In genomic region chr7:19117081-19117869, GRCh38 we compare ENCODE assay signal across 8 cellular contexts. TPM values are rescaled to one million over a fixed set of nuclear protein-coding genes. Genes with fewer than 3 reads are reported as not detected.
DNase-seq lines count a peak whose midpoint lies in the region; ATAC-seq and TF ChIP-seq lines count a peak whose summit lies in the region.

Gene TWIST1, minus strand, starts transcription at chr7:19117636. Its CDS starts 315 bp downstream, at chr7:19117321.

- 1% methylated on average over 92 of the region's 92 CpGs for WGBS in ectodermal cell, 2 experiments

- H2AFZ ChIP-seq in PC-3 (ENCODE audit: low read length), result peak within 1 kb of the TSS; percentile 89

- H3K27ac ChIP-seq in PC-3 (ENCODE audit: low read length), result no peak within 1 kb of the TSS
- H3K27ac ChIP-seq in ectodermal cell (ENCODE audit: insufficient read depth, low read depth, low read length, poor library complexity, severe bottlenecking), result no peak within 1 kb of the TSS
- H3K27ac ChIP-seq in muscle layer of colon (ENCODE audit: low read depth, low read length), result no peak within 1 kb of the TSS

- intact Hi-C loops in PC-3 (cut with micrococcal nuclease), result loop anchor here (2.0 to 10.0 kb wide), 5 partner anchors 92 to 764 kb away; no protein-coding TSS in a partner anchor

- H3K79me2 ChIP-seq in PC-3 (ENCODE audit: low read length), result peaks cover 33% of the 10 kb centered on the region

- POLR2A ChIA-PET in PC-3 (lab: Charles Lee; ENCODE audit: unreplicated experiment), result interaction anchor here (0.6 to 1.0 kb wide), 4 partner anchors 23 to 1576 kb away, joined by 3 to 12 read pairs (median 4); no protein-coding TSS in a partner anchor

- H4K20me1 ChIP-seq in PC-3 (ENCODE audit: low read length), result peaks cover 9% of the 10 kb centered on the region; the same call in 1 of the 2 replicates

- H3K27me3 ChIP-seq in BE2C (no peaks in the 10 kb centered on the region), PC-3 (ENCODE audit: low read length) (no peaks in the 10 kb centered on the region), ectodermal cell (ENCODE audit: control insufficient read depth, insufficient read depth, low read length, poor library complexity, severe bottlenecking) (peaks cover 97% of the 10 kb centered on the region), muscle layer of colon (ENCODE audit: control insufficient read depth in 1 of 2, insufficient read depth in 2 of 2, low read length in 2 of 2) (peaks cover 28 to 51% of the 10 kb centered on the region in 2 donors)

- H3K9ac ChIP-seq in PC-3 (ENCODE audit: low read length), result peak within 1 kb of the TSS; percentile 66
- no peak within 1 kb of the TSS for H3K9ac ChIP-seq in muscle layer of colon (ENCODE audit: low read length)

- TF ChIP-seq CTCF in BE2C (IDR thresholded peaks at IDR 0.05; ENCODE audit: low read depth, low read length) (no peak), PC-3 (conservative IDR thresholded peaks at IDR 0.05; ENCODE audit: low read depth, low read length) (no peak)

- peaks cover 34% of the 10 kb centered on the region for H3K36me3 ChIP-seq in BE2C
- H3K36me3 ChIP-seq in PC-3 (ENCODE audit: low read depth, low read length), result no peaks in the 10 kb centered on the region
- no peaks in the 10 kb centered on the region for H3K36me3 ChIP-seq in ectodermal cell (ENCODE audit: control insufficient read depth, insufficient read depth, low read length)
- H3K36me3 ChIP-seq in muscle layer of colon (ENCODE audit: insufficient read depth, low read length), result no peaks in the 10 kb centered on the region

- peak; percentile 87 for DNase-seq in BE2C
- DNase-seq in PC-3, result peak; percentile 77
- no peak for DNase-seq in midbrain (lab: John Stamatoyannopoulos, UW)
- no peak for DNase-seq in superior temporal gyrus (ENCODE audit: extremely low spot score)
- no peak for DNase-seq in T-helper 9 cell

- peak within 1 kb of the TSS; percentile 95 for H3K4me3 ChIP-seq in BE2C (ENCODE audit: low read depth, low read length)
- peak within 1 kb of the TSS; percentile 99 for H3K4me3 ChIP-seq in PC-3 (ENCODE audit: low read length)
- peak within 1 kb of the TSS; percentile 32 for H3K4me3 ChIP-seq in ectodermal cell (ENCODE audit: insufficient read depth, low read depth, low read length)
- peak within 1 kb of the TSS; percentile 66 to 77 for H3K4me3 ChIP-seq in muscle layer of colon (ENCODE audit: low read depth in 1 of 2, low read length in 2 of 2)

- H3K4me1 ChIP-seq in BE2C (no peaks in the 10 kb centered on the region), PC-3 (ENCODE audit: insufficient read depth, low read length) (peaks cover 16% of the 10 kb centered on the region), ectodermal cell (ENCODE audit: control insufficient read depth, insufficient read depth, low read length) (peaks cover 19% of the 10 kb centered on the region), muscle layer of colon (ENCODE audit: insufficient read depth, low read length) (peaks cover 12% of the 10 kb centered on the region)

- CTCF ChIA-PET in PC-3 (lab: Charles Lee), result interaction anchor here (0.6 to 1.3 kb wide), 4 partner anchors 165 to 765 kb away, joined by 3 to 9 read pairs (median 4); no protein-coding TSS in a partner anchor

- H3F3A ChIP-seq in PC-3 (ENCODE audit: low read length, unreplicated experiment), result no peaks in the 10 kb centered on the region

- H3K9me3 ChIP-seq in BE2C (no peaks in the 10 kb centered on the region), PC-3 (ENCODE audit: low read length) (no peaks in the 10 kb centered on the region), ectodermal cell (ENCODE audit: control insufficient read depth, low read length) (no peaks in the 10 kb centered on the region), muscle layer of colon (ENCODE audit: low read length) (no peaks in the 10 kb centered on the region)

- H3K4me2 ChIP-seq in PC-3 (ENCODE audit: low read length), result peak within 1 kb of the TSS; percentile 93

- H3K9me2 ChIP-seq in PC-3 (replicated peaks; ENCODE audit: low read length), result no peaks in the 10 kb centered on the region

- no TSS peak for BruUV-seq in PC-3 (replicated peaks; lab: Mats Ljungman, UMichigan)

- peak; percentile 44 for ATAC-seq in GM21381 (IDR thresholded peaks at IDR 0.05; ENCODE audit: unreplicated experiment)
- ATAC-seq in PC-3, result peak; percentile 78

RNA-seq across cellular contexts. Expression of gene TWIST1, which starts in this region (rescaled TPM):
- 211 TPM for polyA plus RNA-seq in BE2C (2012; ENCODE audit: insufficient read depth, insufficient read length, low read depth)
- total RNA-seq in PC-3 (2014; rRNA removed), result 15.7 and 22.3 TPM in 2 replicates
- 0.72 TPM for polyA plus RNA-seq in ectodermal cell (2013, experiment 1 of 4)
- polyA plus RNA-seq in ectodermal cell (2013, experiment 2 of 4), result 0.68 TPM
- 2.2 TPM for polyA plus RNA-seq in ectodermal cell (2013, experiment 3 of 4)
- 2.8 TPM for polyA plus RNA-seq in ectodermal cell (2013, experiment 4 of 4)

Comparison
In these comparisons a context has a peak if more than half of its experiments do, and no peak if none do; other contexts are left out.
1. DNase-seq: peak in BE2C (single experiment) and PC-3 (single experiment); none in midbrain (single experiment), superior temporal gyrus (single experiment) and T-helper 9 cell (single experiment).
2. H3K4me3 ChIP-seq: peak in every context shown above with its lines; median percentile 99 in PC-3; 95 in BE2C; 72 in muscle layer of colon; 32 in ectodermal cell.